Comparison of ENCODE assay signal across 24 cellular contexts in the genomic region with DNA sequence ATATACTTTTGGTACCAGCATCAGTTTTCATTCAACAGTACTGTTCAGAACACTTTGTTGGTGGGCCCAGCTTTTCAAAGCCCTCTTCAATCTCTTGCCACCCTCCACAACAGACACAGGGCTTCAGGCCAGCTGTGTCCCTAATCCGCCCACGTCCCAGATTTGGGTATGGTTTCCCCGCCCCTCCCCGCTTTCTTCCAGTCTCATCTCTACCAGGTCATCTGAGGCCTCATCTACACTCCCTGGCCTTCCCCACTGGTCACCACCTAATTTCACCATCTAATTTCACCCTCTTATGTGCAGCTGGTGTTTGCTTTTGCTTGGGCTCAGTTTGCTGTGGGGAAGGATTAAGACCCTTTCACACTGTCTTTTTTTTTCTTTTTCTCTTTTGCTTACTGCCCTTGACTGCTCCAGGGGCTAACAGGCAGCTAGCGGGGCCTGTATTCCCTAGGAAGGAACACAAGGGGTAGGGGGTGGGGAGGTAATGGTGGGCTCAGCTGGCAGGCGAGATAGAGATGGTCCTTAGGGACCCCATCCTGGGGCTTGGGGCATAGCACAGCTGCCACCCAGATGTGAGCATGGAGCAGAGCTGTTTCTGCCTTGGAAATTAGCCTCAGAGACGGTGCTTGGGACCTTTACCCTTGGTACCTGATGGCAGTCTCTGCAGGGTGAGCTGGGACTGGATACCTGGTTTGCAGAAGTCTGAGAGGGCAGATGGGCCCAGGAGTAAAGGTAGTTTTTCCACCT. TPM values are rescaled to one million over a fixed set of nuclear protein-coding genes. Genes with fewer than 3 reads are reported as not detected.
A peak's percentile ranks its signal among the peaks of the same experiment; 100 is the strongest.
DNase-seq lines count a peak whose midpoint lies in the region; ATAC-seq, FAIRE-seq and TF ChIP-seq lines count a peak whose summit lies in the region.
"Had no signal": no experiment of that assay in that cellular context is flagged by ENCODE, and none has a peak within 500 bp of the region (broad histone marks: within the 10 kb centered on the region; RNA-seq: fewer than 3 reads in every experiment).

No MANE protein-coding gene starts in this region.

- H3K9me3 ChIP-seq in iPS-15b (ENCODE audit: control insufficient read depth, insufficient read depth, low read length), result no peaks in the 10 kb centered on the region
- H3K9me3 ChIP-seq in heart left ventricle, result no peaks in the 10 kb centered on the region
- no peaks in the 10 kb centered on the region for H3K9me3 ChIP-seq in small intestine (ENCODE audit: control insufficient read depth, low read depth)
- H3K9me3 ChIP-seq: mucosa of descending colon had no signal

- peak; percentile 15 for DNase-seq in activated naive CD8-positive, alpha-beta T cell treated with anti-CD3 and anti-CD28 coated beads, Interleukin-2, amount 10 ng/mL, durations not matched to agents 7 days and 5 days
- no peak for DNase-seq in activated naive CD8-positive, alpha-beta T cell treated with anti-CD3 and anti-CD28 coated beads, Interleukin-2, amount 50 U/mL, for 24 hours
- peak; percentile 95 for DNase-seq in NCI-H82 (lab: John Stamatoyannopoulos, UW)
- DNase-seq in GM10248 (ENCODE audit: extremely low spot score), result no peak
- DNase-seq in heart left ventricle, result no peak
- DNase-seq in small intestine, result no peak
- DNase-seq: activated CD8-positive, alpha-beta T cell treated with anti-CD3 and anti-CD28 coated beads for 36 hours; activated T-cell treated with anti-CD3 and anti-CD28 coated beads, Interleukin-2, amount 50 U/mL, for 48 hours; CD8-positive, alpha-beta T cell; cerebellar nuclear complex; DMS79; foreskin melanocyte; hypothalamus; Karpas-422; mucosa of descending colon; NCI-H1048; NCI-H526 treated with DMSO at 0.1 percent for 48 hours; Right ventricle myocardium superior; SW 1271 had no signal

- H3K27ac Mint-ChIP-seq in activated naive CD8-positive, alpha-beta T cell treated with anti-CD3 and anti-CD28 coated beads, Interleukin-2, amount 10 ng/mL, durations not matched to agents 7 days and 5 days, result no peak overlapping the region
- H3K27ac Mint-ChIP-seq in activated naive CD8-positive, alpha-beta T cell treated with anti-CD3 and anti-CD28 coated beads, Interleukin-2, amount 50 U/mL, for 24 hours, result no peak overlapping the region
- H3K27ac Mint-ChIP-seq: activated CD8-positive, alpha-beta T cell treated with anti-CD3 and anti-CD28 coated beads for 36 hours; activated naive CD4-positive, alpha-beta T cell treated with anti-CD3 and anti-CD28 coated beads, Interleukin-2, amount 50 U/mL, for 24 hours; CD8-positive, alpha-beta T cell had no signal

- no peak for ATAC-seq in activated naive CD8-positive, alpha-beta T cell treated with anti-CD3 and anti-CD28 coated beads, Interleukin-2, amount 10 ng/mL, durations not matched to agents 7 days and 5 days (ENCODE audit: low read depth)
- ATAC-seq in activated naive CD8-positive, alpha-beta T cell treated with anti-CD3 and anti-CD28 coated beads, Interleukin-2, amount 50 U/mL, for 24 hours, result no peak
- ATAC-seq in heart left ventricle, result no peak
- ATAC-seq: activated CD4-positive, CD25-positive, alpha-beta regulatory T cell treated with anti-CD3 and anti-CD28 coated beads, Interleukin-2, amount 50 U/mL, for 24 hours; activated CD8-positive, alpha-beta T cell treated with anti-CD3 and anti-CD28 coated beads for 36 hours; CD8-positive, alpha-beta T cell; GM12878; mucosa of descending colon had no signal

- no peaks in the 10 kb centered on the region for H3K36me3 ChIP-seq in iPS-15b (ENCODE audit: control insufficient read depth, insufficient read depth, low read length)
- no peaks in the 10 kb centered on the region for H3K36me3 ChIP-seq in heart left ventricle
- no peaks in the 10 kb centered on the region for H3K36me3 ChIP-seq in small intestine (ENCODE audit: control insufficient read depth in 2 of 2, insufficient read depth in 2 of 2, low read length in 2 of 2)

- no peak for TF ChIP-seq CTCF in GM10248 (IDR thresholded peaks at IDR 0.05; ENCODE audit: control extremely low read depth, extremely low read depth, low read depth, missing control alignments)
- TF ChIP-seq CTCF in heart left ventricle (IDR thresholded peaks at IDR 0.05), result no peak

- no peaks in the 10 kb centered on the region for H3K9me3 Mint-ChIP-seq in activated naive CD8-positive, alpha-beta T cell treated with anti-CD3 and anti-CD28 coated beads, Interleukin-2, amount 10 ng/mL, durations not matched to agents 7 days and 5 days
- H3K9me3 Mint-ChIP-seq in activated naive CD8-positive, alpha-beta T cell treated with anti-CD3 and anti-CD28 coated beads, Interleukin-2, amount 50 U/mL, for 24 hours, result no peaks in the 10 kb centered on the region
- H3K9me3 Mint-ChIP-seq: activated CD8-positive, alpha-beta T cell treated with anti-CD3 and anti-CD28 coated beads for 36 hours; activated naive CD4-positive, alpha-beta T cell treated with anti-CD3 and anti-CD28 coated beads, Interleukin-2, amount 50 U/mL, for 24 hours; CD8-positive, alpha-beta T cell had no signal

- intact Hi-C loops in heart left ventricle (cut with DNase I), result no loop called here

- 79 to 84% (median 82%) methylated on average over 6 to 7 of the region's 7 CpGs for WGBS in heart left ventricle, 4 donors
- 89 to 91% (median 90%) methylated on average over 7 of the region's 7 CpGs for WGBS in small intestine, 3 donors

- H3K4me3 Mint-ChIP-seq in activated naive CD8-positive, alpha-beta T cell treated with anti-CD3 and anti-CD28 coated beads, Interleukin-2, amount 10 ng/mL, durations not matched to agents 7 days and 5 days, result no peak overlapping the region
- no peak overlapping the region for H3K4me3 Mint-ChIP-seq in activated naive CD8-positive, alpha-beta T cell treated with anti-CD3 and anti-CD28 coated beads, Interleukin-2, amount 50 U/mL, for 24 hours
- H3K4me3 Mint-ChIP-seq: activated CD8-positive, alpha-beta T cell treated with anti-CD3 and anti-CD28 coated beads for 36 hours; activated naive CD4-positive, alpha-beta T cell treated with anti-CD3 and anti-CD28 coated beads, Interleukin-2, amount 50 U/mL, for 24 hours; CD8-positive, alpha-beta T cell had no signal

- no peak overlapping the region for H3K4me3 ChIP-seq in iPS-15b (ENCODE audit: low read depth, low read length)
- no peak overlapping the region for H3K4me3 ChIP-seq in heart left ventricle
- no peak overlapping the region for H3K4me3 ChIP-seq in small intestine (ENCODE audit: low read depth in 1 of 2, low read length in 2 of 2)
- H3K4me3 ChIP-seq: GM12878, mucosa of descending colon had no signal

- H3K4me1 Mint-ChIP-seq in activated naive CD8-positive, alpha-beta T cell treated with anti-CD3 and anti-CD28 coated beads, Interleukin-2, amount 10 ng/mL, durations not matched to agents 7 days and 5 days, result peaks cover 17% of the 10 kb centered on the region
- peaks cover 14% of the 10 kb centered on the region for H3K4me1 Mint-ChIP-seq in activated naive CD8-positive, alpha-beta T cell treated with anti-CD3 and anti-CD28 coated beads, Interleukin-2, amount 50 U/mL, for 24 hours

- no peak for FAIRE-seq in small intestine (lab: Jason Lieb, UNC)
- FAIRE-seq: GM12878, islet of Langerhans had no signal

- H3K27ac ChIP-seq in heart left ventricle (no peak overlapping the region), small intestine (ENCODE audit: low read depth in 1 of 2, low read length in 1 of 2) (no peak overlapping the region)

- H3K9ac ChIP-seq in iPS-15b (ENCODE audit: low read depth, low read length), result peak overlapping the region; percentile 47

- CTCF ChIA-PET in GM10248 (lab: Yijun Ruan, JAX), result interaction anchor here (0.7 to 2.5 kb wide), 3 partner anchors 8 to 270 kb away, joined by 3 to 7 read pairs (median 6); partner anchors contain the start of gene SRSF4

- H3K36me3 Mint-ChIP-seq in activated naive CD8-positive, alpha-beta T cell treated with anti-CD3 and anti-CD28 coated beads, Interleukin-2, amount 10 ng/mL, durations not matched to agents 7 days and 5 days, result peaks cover 3% of the 10 kb centered on the region
- H3K36me3 Mint-ChIP-seq in activated naive CD8-positive, alpha-beta T cell treated with anti-CD3 and anti-CD28 coated beads, Interleukin-2, amount 50 U/mL, for 24 hours (ENCODE audit: low read depth), result peaks cover 2% of the 10 kb centered on the region
- H3K36me3 Mint-ChIP-seq: activated naive CD4-positive, alpha-beta T cell treated with anti-CD3 and anti-CD28 coated beads, Interleukin-2, amount 50 U/mL, for 24 hours had no signal

- H3K27me3 ChIP-seq in iPS-15b (ENCODE audit: control insufficient read depth, insufficient read depth, low read length) (peaks cover 3% of the 10 kb centered on the region), heart left ventricle (no peaks in the 10 kb centered on the region), small intestine (ENCODE audit: control insufficient read depth in 2 of 2, insufficient read depth in 2 of 2, low read length in 2 of 2) (no peaks in the 10 kb centered on the region)

- H3K27me3 Mint-ChIP-seq in activated naive CD8-positive, alpha-beta T cell treated with anti-CD3 and anti-CD28 coated beads, Interleukin-2, amount 10 ng/mL, durations not matched to agents 7 days and 5 days, result no peaks in the 10 kb centered on the region
- H3K27me3 Mint-ChIP-seq in activated naive CD8-positive, alpha-beta T cell treated with anti-CD3 and anti-CD28 coated beads, Interleukin-2, amount 50 U/mL, for 24 hours, result no peaks in the 10 kb centered on the region
- H3K27me3 Mint-ChIP-seq: activated CD8-positive, alpha-beta T cell treated with anti-CD3 and anti-CD28 coated beads for 36 hours; activated naive CD4-positive, alpha-beta T cell treated with anti-CD3 and anti-CD28 coated beads, Interleukin-2, amount 50 U/mL, for 24 hours had no signal

- POLR2A ChIA-PET in activated naive CD8-positive, alpha-beta T cell treated with anti-CD3 and anti-CD28 coated beads, Interleukin-2, amount 10 ng/mL, durations not matched to agents 7 days and 5 days (lab: Charles Lee), result no interaction called here
- POLR2A ChIA-PET in GM10248 (lab: Yijun Ruan, JAX), result interaction anchor here (0.5 kb wide), 1 partner anchor 267 kb away, joined by 5 read pairs; no protein-coding TSS in a partner anchor

- no peaks in the 10 kb centered on the region for H3K4me1 ChIP-seq in iPS-15b (ENCODE audit: control insufficient read depth, insufficient read depth, low read length)
- peaks cover 0 to 18% (median 10%) of the 10 kb centered on the region in 12 donors for H3K4me1 ChIP-seq in heart left ventricle
- H3K4me1 ChIP-seq in small intestine (ENCODE audit: control insufficient read depth in 2 of 2, insufficient read depth in 1 of 2, low read depth in 1 of 2, low read length in 1 of 2), result no peaks in the 10 kb centered on the region

- TF ChIP-seq POLR2A in heart left ventricle (IDR thresholded peaks at IDR 0.05), result no peak

RNA-seq across cellular contexts. Expression of gene EPB41, which starts 3.8 kb away (rescaled TPM):
- total RNA-seq in activated naive CD8-positive, alpha-beta T cell treated with anti-CD3 and anti-CD28 coated beads, Interleukin-2, amount 10 ng/mL, durations not matched to agents 7 days and 5 days, result 100 to 1,000 TPM; 162 to 170 TPM
- total RNA-seq in heart left ventricle, result 10 to 100 TPM; 13.6 to 34.4 (median 24.2) TPM
- polyA plus RNA-seq in heart left ventricle (10 to 100 TPM in 1 of 2 donors, 1 to 10 TPM in 1; 7.8 to 10.1 TPM), small intestine (10 to 100 TPM; 14.9 to 21.5 (median 19.5) TPM)

Comparison
In these comparisons a context has a peak if more than half of its experiments do, and no peak if none do; other contexts are left out.
1. DNase-seq: peak in activated naive CD8-positive, alpha-beta T cell treated with anti-CD3 and anti-CD28 coated beads, Interleukin-2, amount 10 ng/mL, durations not matched to agents 7 days and 5 days (single experiment) and NCI-H82 (single experiment); none in activated naive CD8-positive, alpha-beta T cell treated with anti-CD3 and anti-CD28 coated beads, Interleukin-2, amount 50 U/mL, for 24 hours (single experiment), GM10248 (single experiment), heart left ventricle (0 of 5) and small intestine (single experiment).
2. RNA of gene EPB41, which starts 3.8 kb away (total RNA-seq): 162 to 170 TPM in activated naive CD8-positive, alpha-beta T cell treated with anti-CD3 and anti-CD28 coated beads, Interleukin-2, amount 10 ng/mL, durations not matched to agents 7 days and 5 days; 13.6 to 34.4 TPM in heart left ventricle; every median in the first group is over 4 times any median in the second.